Comparison of ENCODE assay signal across 8 cellular contexts in genomic region chr7:104979167-104979841, GRCh38. TPM values are rescaled to one million over a fixed set of nuclear protein-coding genes. Genes with fewer than 3 reads are reported as not detected.
DNase-seq lines count a peak whose midpoint lies in the region; ATAC-seq and TF ChIP-seq lines count a peak whose summit lies in the region.

No MANE protein-coding gene starts in this region.

- H3K27ac ChIP-seq in thoracic aorta: peak overlapping the region; percentile 21 to 64

- in situ Hi-C loops in astrocyte of the cerebellum (cut with HindIII; ENCODE audit: low sequenced_read_pairs): loop anchor here (5.0 kb wide), 1 partner anchor 38 kb away; no protein-coding TSS in a partner anchor

- H3K4me1 ChIP-seq in thoracic aorta (ENCODE audit: control insufficient read depth in 1 of 2, low read depth in 2 of 2): peaks cover 28 to 74% of the 10 kb centered on the region in 2 donors

- H3K4me3 Mint-ChIP-seq in immature natural killer cell: no peak overlapping the region

- H3K27me3 ChIP-seq in thoracic aorta (replicated peaks; ENCODE audit: insufficient read depth): no peaks in the 10 kb centered on the region

- H3K36me3 ChIP-seq in thoracic aorta: no peaks in the 10 kb centered on the region

- peaks cover 5 to 8% (median 8%) of the 10 kb centered on the region in 3 donors for H3K27me3 Mint-ChIP-seq in immature natural killer cell (ENCODE audit: low read depth in 3 of 3)

- no peaks in the 10 kb centered on the region for H3K9me3 ChIP-seq in thoracic aorta

- H3K36me3 Mint-ChIP-seq in immature natural killer cell: no peaks in the 10 kb centered on the region

- H3K27ac Mint-ChIP-seq in immature natural killer cell: peak overlapping the region in 5 of 6 donors; percentile 29 to 80 (median 40)

- no peak overlapping the region for H3K4me3 ChIP-seq in astrocyte of the cerebellum (ENCODE audit: low read depth, low read length)
- H3K4me3 ChIP-seq in thoracic aorta: no peak overlapping the region

- no peaks in the 10 kb centered on the region for H3K9me3 Mint-ChIP-seq in immature natural killer cell

- ATAC-seq in thoracic aorta (ENCODE audit: insufficient number of reproducible peaks, low FRiP score, low read depth): no peak

- DNase-seq in NCI-H1417 (lab: John Stamatoyannopoulos, UW): peak in 2 of 3 experiments; percentile 29 to 67
- DNase-seq in NCI-H1417 treated with DMSO at 0.1 percent for 48 hours (lab: John Stamatoyannopoulos, UW): no peak
- peak; percentile 75 for DNase-seq in astrocyte of the cerebellum (ENCODE audit: low read depth)
- no peak for DNase-seq in immature natural killer cell
- DNase-seq in thoracic aorta (ENCODE audit: low spot score): no peak
- DNase-seq in NCI-H2029 (lab: John Stamatoyannopoulos, UW): no peak
- no peak for DNase-seq in stimulated activated CD4-positive, alpha-beta T cell treated with anti-CD3 and anti-CD28 coated beads, Interleukin-2, amount 100 ng/mL, for 24 hours
- DNase-seq in Ammon's horn (ENCODE audit: low spot score): no peak

- TF ChIP-seq CTCF in astrocyte of the cerebellum (IDR thresholded peaks at IDR 0.05; ENCODE audit: low read depth, low read length, missing control alignments) (no peak), thoracic aorta (IDR thresholded peaks at IDR 0.05) (no peak)

- peaks cover 24 to 33% of the 10 kb centered on the region in 2 donors for H3K4me1 Mint-ChIP-seq in immature natural killer cell

RNA-seq across cellular contexts. Expression of gene KMT2E, which starts 34.7 kb away (rescaled TPM):
- polyA plus RNA-seq in immature natural killer cell: 100 to 1,000 TPM in 2 of 3 donors, 10 to 100 TPM in 1; 74.3 to 234 (median 114) TPM
- 100 to 1,000 TPM; 139 to 140 TPM for total RNA-seq in thoracic aorta

Comparison
In these comparisons a context has a peak if more than half of its experiments do, and no peak if none do; other contexts are left out.
1. DNase-seq: peak in NCI-H1417 (2 of 3) and astrocyte of the cerebellum (single experiment); none in NCI-H1417 treated with DMSO at 0.1 percent for 48 hours (single experiment), immature natural killer cell (0 of 3), thoracic aorta (single experiment), NCI-H2029 (single experiment), stimulated activated CD4-positive, alpha-beta T cell treated with anti-CD3 and anti-CD28 coated beads, Interleukin-2, amount 100 ng/mL, for 24 hours (0 of 2) and Ammon's horn (single experiment).